In genomic region chr10:102347236-102347828, GRCh38 we compare ENCODE assay signal across 8 cellular contexts. TPM values are rescaled to one million over a fixed set of nuclear protein-coding genes. Genes with fewer than 3 reads are reported as not detected.
A peak's percentile ranks its signal among the peaks of the same experiment; 100 is the strongest.
DNase-seq lines count a peak whose midpoint lies in the region; ATAC-seq and TF ChIP-seq lines count a peak whose summit lies in the region.

No MANE protein-coding gene starts in this region.

- ATAC-seq in T-cell (replicated peaks in 1 of 4) (no peak), GM18873 (IDR thresholded peaks at IDR 0.05; ENCODE audit: low FRiP score, unreplicated experiment) (no peak)

- H3K4me3 ChIP-seq in fibroblast of villous mesenchyme (ENCODE audit: low read depth, low read length): no peak overlapping the region

- CTCF ChIA-PET in T-cell (lab: Charles Lee): interaction anchor here in 1 of 2 donors (0.6 to 5.9 kb wide), 2 partner anchors 9 to 117 kb away, joined by 3 to 102 read pairs; no protein-coding TSS in a partner anchor

- H3K27ac Mint-ChIP-seq in T-cell: peak overlapping the region; percentile 36 to 52

- H3K36me3 Mint-ChIP-seq in T-cell: peaks cover 25% of the 10 kb centered on the region

- POLR2A ChIA-PET in T-cell (lab: Charles Lee): no interaction called here

- H3K4me1 Mint-ChIP-seq in T-cell: no peaks in the 10 kb centered on the region

- no peak overlapping the region for H3K4me3 Mint-ChIP-seq in T-cell

- no peaks in the 10 kb centered on the region for H3K9me3 Mint-ChIP-seq in T-cell

- TF ChIP-seq CTCF in fibroblast of villous mesenchyme (IDR thresholded peaks at IDR 0.05; ENCODE audit: insufficient read depth, low read depth, low read length): peak; percentile 66

- DNase-seq in DMS114 treated with DMSO at 0.1 percent for 48 hours (lab: John Stamatoyannopoulos, UW; ENCODE audit: unreplicated experiment) (peak; percentile 64), HT-29 (ENCODE audit: low spot score) (peak; percentile 64), T-cell (no peak), fibroblast of villous mesenchyme (ENCODE audit: low read depth) (peak; percentile 51), renal cortical epithelial cell (ENCODE audit: low read depth) (peak; percentile 69), NCI-H1105 treated with DMSO at 0.1 percent for 48 hours (lab: John Stamatoyannopoulos, UW) (no peak), COR-L47 (lab: John Stamatoyannopoulos, UW) (no peak)

- H3K27me3 Mint-ChIP-seq in T-cell: no peaks in the 10 kb centered on the region

RNA-seq across cellular contexts. Expression of gene NFKB2, which starts 48.2 kb away (rescaled TPM):
- total RNA-seq in HT-29 (2014; rRNA removed; shearing (Covaris generic)): 27.5 and 38.4 TPM in 2 replicates
- total RNA-seq in T-cell (100 to 1,000 TPM in 4 of 5 donors, 10 to 100 TPM in 1; 94.1 to 229 (median 124) TPM), fibroblast of villous mesenchyme (16.8 and 37.6 TPM in 2 replicates), renal cortical epithelial cell (52.4 and 57.3 TPM in 2 replicates)

Comparison
In these comparisons a context has a peak if more than half of its experiments do, and no peak if none do; other contexts are left out.
1. DNase-seq: peak in DMS114 treated with DMSO at 0.1 percent for 48 hours (single experiment), HT-29 (single experiment), fibroblast of villous mesenchyme (single experiment) and renal cortical epithelial cell (single experiment); none in T-cell (0 of 34), NCI-H1105 treated with DMSO at 0.1 percent for 48 hours (single experiment) and COR-L47 (single experiment).